Comparison of ENCODE assay signal across 14 cellular contexts in the genomic region with DNA sequence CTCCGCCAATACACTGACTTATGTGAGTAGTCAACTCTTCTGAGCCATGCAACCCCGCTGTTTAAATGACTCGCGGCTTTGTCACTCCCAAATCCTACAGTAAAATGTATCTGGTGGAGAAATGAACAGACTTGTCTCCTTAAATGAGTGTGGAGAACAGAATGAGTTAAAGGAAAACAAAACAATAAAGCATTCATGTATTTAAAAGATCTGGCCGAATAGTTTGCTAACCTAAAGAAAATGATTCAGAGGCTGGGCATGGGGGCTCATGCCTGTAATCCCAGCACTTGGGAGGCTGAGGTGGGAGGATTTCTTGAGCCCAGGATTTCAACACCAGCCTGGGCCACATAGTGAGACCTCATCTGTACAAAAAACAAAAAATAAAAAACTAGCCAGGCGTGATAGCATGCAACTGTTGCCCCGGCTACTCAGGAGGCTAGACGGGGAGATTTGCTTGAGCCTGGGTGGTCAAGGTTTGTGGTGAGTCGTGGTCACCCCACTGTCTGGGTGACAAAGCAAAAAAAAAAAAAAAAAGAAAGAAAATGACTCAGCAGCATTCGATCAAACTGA.
DNase-seq lines count a peak whose midpoint lies in the region; ATAC-seq and TF ChIP-seq lines count a peak whose summit lies in the region.
"Had no signal": no experiment of that assay in that cellular context is flagged by ENCODE, and none has a peak within 500 bp of the region (broad histone marks: within the 10 kb centered on the region; RNA-seq: fewer than 3 reads in every experiment).

No MANE protein-coding gene starts in this region.

- no peak overlapping the region for H3K4me3 Mint-ChIP-seq in nephron progenitor cell
- no peak overlapping the region for H3K4me3 Mint-ChIP-seq in activated CD8-positive, alpha-beta T cell treated with anti-CD3 and anti-CD28 coated beads, Interleukin-2, amount 10 ng/mL, durations not matched to agents 7 days and 5 days
- H3K4me3 Mint-ChIP-seq in activated T-helper 2 cell treated with anti-CD3 and anti-CD28 coated beads, Interferon-gamma antibody, Interleukin-2, Interleukin-4, amounts not matched to agents 10 μg/mL and 5 μg/mL and 100 μg/mL, durations not matched to agents 14 hours and 24 hours and 36 hours (ENCODE audit: low read depth): no peak overlapping the region

- H3K27me3 Mint-ChIP-seq in nephron progenitor cell (ENCODE audit: low read depth, poor library complexity): peaks cover 10% of the 10 kb centered on the region
- H3K27me3 Mint-ChIP-seq in activated CD8-positive, alpha-beta T cell treated with anti-CD3 and anti-CD28 coated beads, Interleukin-2, amount 10 ng/mL, durations not matched to agents 7 days and 5 days (ENCODE audit: low read depth): peaks cover 2% of the 10 kb centered on the region
- H3K27me3 Mint-ChIP-seq in activated T-helper 2 cell treated with anti-CD3 and anti-CD28 coated beads, Interferon-gamma antibody, Interleukin-2, Interleukin-4, amounts not matched to agents 10 μg/mL and 5 μg/mL and 100 μg/mL, durations not matched to agents 14 hours and 24 hours and 36 hours (ENCODE audit: low read depth): peaks cover 1% of the 10 kb centered on the region

- H3K36me3 Mint-ChIP-seq in nephron progenitor cell (ENCODE audit: low read depth): no peaks in the 10 kb centered on the region
- no peaks in the 10 kb centered on the region for H3K36me3 Mint-ChIP-seq in activated CD8-positive, alpha-beta T cell treated with anti-CD3 and anti-CD28 coated beads, Interleukin-2, amount 10 ng/mL, durations not matched to agents 7 days and 5 days (ENCODE audit: low read depth)
- H3K36me3 Mint-ChIP-seq in activated T-helper 2 cell treated with anti-CD3 and anti-CD28 coated beads, Interferon-gamma antibody, Interleukin-2, Interleukin-4, amounts not matched to agents 10 μg/mL and 5 μg/mL and 100 μg/mL, durations not matched to agents 14 hours and 24 hours and 36 hours (ENCODE audit: low read depth): no peaks in the 10 kb centered on the region

- TF ChIP-seq CTCF in astrocyte of the spinal cord (IDR thresholded peaks at IDR 0.05; ENCODE audit: low read depth, low read length): no peak
- no peak for TF ChIP-seq CTCF in nephron progenitor cell (IDR thresholded peaks at IDR 0.05)
- no peak for TF ChIP-seq CTCF in RWPE1 (conservative IDR thresholded peaks at IDR 0.05; ENCODE audit: low read depth)

- no peak overlapping the region for H3K4me3 ChIP-seq in astrocyte of the spinal cord (ENCODE audit: low read depth, low read length)
- H3K4me3 ChIP-seq: HAP-1, thoracic aorta had no signal

- no peak overlapping the region for H3K27ac ChIP-seq in RWPE1
- H3K27ac ChIP-seq: thoracic aorta had no signal

- intact Hi-C loops in activated T-helper 2 cell treated with anti-CD3 and anti-CD28 coated beads, Interferon-gamma antibody, Interleukin-2, Interleukin-4, amounts not matched to agents 10 μg/mL and 5 μg/mL and 100 μg/mL, durations not matched to agents 14 hours and 24 hours and 36 hours (cut with micrococcal nuclease): no loop called here

- POLR2A ChIA-PET in RWPE1 (lab: Yijun Ruan, JAX; ENCODE audit: low non-redundant PET): no interaction called here
- POLR2A ChIA-PET in activated CD8-positive, alpha-beta T cell treated with anti-CD3 and anti-CD28 coated beads, Interleukin-2, amount 10 ng/mL, durations not matched to agents 7 days and 5 days (lab: Charles Lee): no interaction called here

- H3K4me1 Mint-ChIP-seq in nephron progenitor cell: peaks cover 26% of the 10 kb centered on the region
- no peaks in the 10 kb centered on the region for H3K4me1 Mint-ChIP-seq in activated CD8-positive, alpha-beta T cell treated with anti-CD3 and anti-CD28 coated beads, Interleukin-2, amount 10 ng/mL, durations not matched to agents 7 days and 5 days (ENCODE audit: low read depth)
- H3K4me1 Mint-ChIP-seq in activated T-helper 2 cell treated with anti-CD3 and anti-CD28 coated beads, Interferon-gamma antibody, Interleukin-2, Interleukin-4, amounts not matched to agents 10 μg/mL and 5 μg/mL and 100 μg/mL, durations not matched to agents 14 hours and 24 hours and 36 hours (ENCODE audit: low read depth): no peaks in the 10 kb centered on the region

- H3K27ac Mint-ChIP-seq in nephron progenitor cell: peak overlapping the region; percentile 89
- no peak overlapping the region for H3K27ac Mint-ChIP-seq in activated CD8-positive, alpha-beta T cell treated with anti-CD3 and anti-CD28 coated beads, Interleukin-2, amount 10 ng/mL, durations not matched to agents 7 days and 5 days
- H3K27ac Mint-ChIP-seq in activated T-helper 2 cell treated with anti-CD3 and anti-CD28 coated beads, Interferon-gamma antibody, Interleukin-2, Interleukin-4, amounts not matched to agents 10 μg/mL and 5 μg/mL and 100 μg/mL, durations not matched to agents 14 hours and 24 hours and 36 hours: no peak overlapping the region

- DNase-seq in astrocyte of the spinal cord (ENCODE audit: low read depth, low spot score): peak; percentile 67
- no peak for DNase-seq in nephron progenitor cell
- DNase-seq in RWPE1 (ENCODE audit: low spot score): no peak
- DNase-seq in activated CD8-positive, alpha-beta T cell treated with anti-CD3 and anti-CD28 coated beads, Interleukin-2, amount 10 ng/mL, durations not matched to agents 7 days and 5 days: no peak
- no peak for DNase-seq in activated T-helper 2 cell treated with anti-CD3 and anti-CD28 coated beads, Interferon-gamma antibody, Interleukin-2, Interleukin-4, amounts not matched to agents 10 μg/mL and 5 μg/mL and 100 μg/mL, durations not matched to agents 14 hours and 24 hours and 36 hours (ENCODE audit: low spot score)
- DNase-seq: activated CD4-positive, CD25-positive, alpha-beta regulatory T cell treated with anti-CD3 and anti-CD28 coated beads, Interleukin-2, amount 50 U/mL, for 72 hours; activated naive CD4-positive, alpha-beta T cell; SIG-M5; stimulated activated CD4-positive, alpha-beta T cell treated with anti-CD3 and anti-CD28 coated beads, Interleukin-4, amount 100 ng/mL, for 24 hours had no signal

- no peaks in the 10 kb centered on the region for H3K9me3 Mint-ChIP-seq in nephron progenitor cell
- H3K9me3 Mint-ChIP-seq in activated CD8-positive, alpha-beta T cell treated with anti-CD3 and anti-CD28 coated beads, Interleukin-2, amount 10 ng/mL, durations not matched to agents 7 days and 5 days (ENCODE audit: insufficient read depth): no peaks in the 10 kb centered on the region
- no peaks in the 10 kb centered on the region for H3K9me3 Mint-ChIP-seq in activated T-helper 2 cell treated with anti-CD3 and anti-CD28 coated beads, Interferon-gamma antibody, Interleukin-2, Interleukin-4, amounts not matched to agents 10 μg/mL and 5 μg/mL and 100 μg/mL, durations not matched to agents 14 hours and 24 hours and 36 hours

- CTCF ChIA-PET in RWPE1 (lab: Yijun Ruan, JAX): no interaction called here
- CTCF ChIA-PET in activated CD8-positive, alpha-beta T cell treated with anti-CD3 and anti-CD28 coated beads, Interleukin-2, amount 10 ng/mL, durations not matched to agents 7 days and 5 days (lab: Charles Lee): no interaction called here

- in situ Hi-C loops in astrocyte of the spinal cord (cut with HindIII; ENCODE audit: low sequenced_read_pairs): no loop called here

- ATAC-seq in GM18502 (IDR thresholded peaks at IDR 0.05; ENCODE audit: poor library complexity, unreplicated experiment) (peak; percentile 39), HG03135 (IDR thresholded peaks at IDR 0.05; ENCODE audit: unreplicated experiment) (peak; percentile 59), HG03108 (IDR thresholded peaks at IDR 0.05; ENCODE audit: unreplicated experiment) (no peak)
- ATAC-seq in activated CD8-positive, alpha-beta T cell treated with anti-CD3 and anti-CD28 coated beads, Interleukin-2, amount 10 ng/mL, durations not matched to agents 7 days and 5 days: no peak

Comparison
In these comparisons a context has a peak if more than half of its experiments do, and no peak if none do; other contexts are left out.
1. ATAC-seq: peak in GM18502 (single experiment) and HG03135 (single experiment); none in activated CD8-positive, alpha-beta T cell treated with anti-CD3 and anti-CD28 coated beads, Interleukin-2, amount 10 ng/mL, durations not matched to agents 7 days and 5 days (single experiment) and HG03108 (single experiment).